23 cellular contexts compared by ENCODE assay signal in genomic region chr12:72989458-72989947, GRCh38.
"Had no signal": no experiment of that assay in that cellular context is flagged by ENCODE, and none has a peak within 500 bp of the region (broad histone marks: within the 10 kb centered on the region; RNA-seq: fewer than 3 reads in every experiment).

No MANE protein-coding gene starts in this region.

- H3K4me2 ChIP-seq: neural progenitor cell had no signal

- H3K4me3 ChIP-seq: coronary artery, gastrocnemius medialis, neural progenitor cell, ovary, right atrium auricular region, tibial artery, upper lobe of left lung, uterus had no signal

- H3K27me3 ChIP-seq: gastrocnemius medialis, neural progenitor cell, ovary, right atrium auricular region, tibial artery, upper lobe of left lung, uterus had no signal

- H2AFZ ChIP-seq: neural progenitor cell had no signal

- DNase-seq: effector CD4-positive, alpha-beta T cell; gastrocnemius medialis; glutamatergic neuron; kidney; left cardiac atrium; left ventricle myocardium superior; mammary epithelial cell; midbrain; nucleus accumbens; ovary; small intestine; stimulated activated CD4-positive, alpha-beta T cell treated with anti-CD3 and anti-CD28 coated beads, Interleukin-4, amount 100 ng/mL, for 1 hour; stimulated activated CD8-positive, alpha-beta memory T cell treated with anti-CD3 and anti-CD28 coated beads, Interleukin-4, amount 100 ng/mL, for 48 hours; stimulated activated naive CD8-positive, alpha-beta T cell treated with anti-CD3 and anti-CD28 coated beads, Interleukin-15, Interleukin-2, amounts not matched to agents 100 U/mL and 50 U/mL, for 24 hours; tibial artery; upper lobe of left lung; uterus had no signal

- ATAC-seq: esophagus mucosa; gastrocnemius medialis; left cardiac atrium; left ventricle myocardium superior; natural killer cell treated with Interleukin-12 subunit alpha and Interleukin-12 subunit beta and Interleukin-15 and Interleukin-18, amount 100 ng/mL, for 72 hours; stimulated activated effector memory CD8-positive, alpha-beta T cell treated with anti-CD3 and anti-CD28 coated beads, Interleukin-12 subunit alpha, Interleukin-12 subunit beta, amount 100 ng/mL, for 72 hours; stimulated activated naive CD8-positive, alpha-beta T cell treated with anti-CD3 and anti-CD28 coated beads, Interleukin-15, Interleukin-2, amounts not matched to agents 100 U/mL and 50 U/mL, for 24 hours had no signal

- H3K27ac ChIP-seq: coronary artery, gastrocnemius medialis, neural progenitor cell, ovary, right atrium auricular region, tibial artery, upper lobe of left lung, uterus had no signal

- H3K36me3 ChIP-seq: gastrocnemius medialis, neural progenitor cell, ovary, right atrium auricular region, tibial artery, upper lobe of left lung, uterus had no signal

- H3K4me1 ChIP-seq: gastrocnemius medialis, neural progenitor cell, right atrium auricular region, tibial artery, upper lobe of left lung, uterus had no signal

- H3K9me3 ChIP-seq: gastrocnemius medialis, ovary, right atrium auricular region, tibial artery, upper lobe of left lung, uterus had no signal

- H3K9ac ChIP-seq: neural progenitor cell had no signal
